31 cellular contexts compared by ENCODE assay signal in genomic region chr7:153910604-153911003, GRCh38.
"Had no signal": no experiment of that assay in that cellular context is flagged by ENCODE, and none has a peak within 500 bp of the region (broad histone marks: within the 10 kb centered on the region; RNA-seq: fewer than 3 reads in every experiment).

No MANE protein-coding gene starts in this region.

- H3K4me3 ChIP-seq: MG63, Peyer's patch, SJCRH30, SK-N-MC had no signal

- ATAC-seq: PC-3, SK-N-SH treated with all-trans-retinoic acid at 6 μM for 48 hours had no signal

- H3K4me1 ChIP-seq: Peyer's patch, SJCRH30 had no signal

- H3K27me3 ChIP-seq: MG63, Peyer's patch, SJCRH30 had no signal

- H3K36me3 ChIP-seq: MG63, Peyer's patch, SJCRH30 had no signal

- H3K9me3 ChIP-seq: MG63, Peyer's patch, SJCRH30 had no signal

- H3K27ac ChIP-seq: Peyer's patch, SJCRH30, SK-N-MC had no signal

- DNase-seq: Kasumi-1, KG1, MG63, MV-4-11, NCI-H1092, NCI-H1105, NCI-H1417 treated with DMSO at 0.1 percent for 48 hours, NCI-H1436 treated with DMSO at 0.1 percent for 48 hours, NCI-H1694 treated with DMSO at 0.1 percent for 48 hours, NCI-H187 treated with DMSO at 0.1 percent for 48 hours, NCI-H2029, NCI-H2081, NCI-H2107, NCI-H2171, NCI-H226, NCI-H446 treated with DMSO at 0.1 percent for 48 hours, NCI-H510A, NCI-H524, NCI-H526, NCI-H69, NCI-H748 treated with DMSO at 0.1 percent for 48 hours, NCI-H82, OCI-M1, PC-3, Peyer's patch, Right ventricle myocardium superior, RPMI8226, SHP77 treated with DMSO at 0.1 percent for 48 hours, SJCRH30 had no signal
